14 cellular contexts compared by ENCODE assay signal in the genomic region with DNA sequence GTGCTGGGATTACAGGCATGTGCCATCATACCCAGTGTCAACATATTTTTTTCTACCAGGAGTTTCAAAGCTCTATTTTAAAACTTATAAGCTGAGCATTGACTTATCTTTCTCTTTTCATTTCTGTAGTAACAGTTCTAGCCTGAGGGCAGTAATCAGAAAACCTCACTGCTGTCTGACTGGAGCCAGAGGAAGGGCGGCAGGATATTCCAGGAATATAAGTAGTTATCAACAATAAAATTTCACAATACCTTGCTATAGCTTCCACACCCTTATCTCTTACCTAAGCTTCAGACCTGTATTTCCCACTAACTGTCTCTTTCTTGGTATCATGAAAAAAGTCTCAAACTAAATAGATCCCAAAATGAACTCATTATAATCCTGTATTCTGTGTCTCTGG.
"Had no signal": no experiment of that assay in that cellular context is flagged by ENCODE, and none has a peak within 500 bp of the region (broad histone marks: within the 10 kb centered on the region; RNA-seq: fewer than 3 reads in every experiment).

No MANE protein-coding gene starts in this region.

- H3K27me3 ChIP-seq: brain microvascular endothelial cell, esophagus muscularis mucosa, sigmoid colon had no signal

- H3K9me3 ChIP-seq: esophagus muscularis mucosa, psoas muscle, sigmoid colon had no signal

- DNase-seq: activated B cell treated with CpG ODN at 0.5 μM for 24 hours; activated CD4-positive, alpha-beta T cell treated with anti-CD3 and anti-CD28 coated beads, Interleukin-2, amount 10 ng/mL, durations not matched to agents 7 days and 5 days; amniotic stem cell; brain microvascular endothelial cell; endodermal cell; immature natural killer cell; left cardiac atrium; occipital lobe; psoas muscle; sigmoid colon; stimulated activated CD4-positive, alpha-beta T cell treated with anti-CD3 and anti-CD28 coated beads, Interleukin-12 subunit alpha, Interleukin-12 subunit beta, amount 100 ng/mL, for 4 hours; stimulated activated naive CD4-positive, alpha-beta T cell treated with Interleukin-2 at 50 U/mL for 16 hours had no signal

- H3K4me3 ChIP-seq: esophagus muscularis mucosa, lung, psoas muscle, sigmoid colon had no signal

- H3K27ac ChIP-seq: brain microvascular endothelial cell, esophagus muscularis mucosa, psoas muscle, sigmoid colon had no signal

- H3K36me3 ChIP-seq: brain microvascular endothelial cell, esophagus muscularis mucosa, sigmoid colon had no signal
